In the genomic region with DNA sequence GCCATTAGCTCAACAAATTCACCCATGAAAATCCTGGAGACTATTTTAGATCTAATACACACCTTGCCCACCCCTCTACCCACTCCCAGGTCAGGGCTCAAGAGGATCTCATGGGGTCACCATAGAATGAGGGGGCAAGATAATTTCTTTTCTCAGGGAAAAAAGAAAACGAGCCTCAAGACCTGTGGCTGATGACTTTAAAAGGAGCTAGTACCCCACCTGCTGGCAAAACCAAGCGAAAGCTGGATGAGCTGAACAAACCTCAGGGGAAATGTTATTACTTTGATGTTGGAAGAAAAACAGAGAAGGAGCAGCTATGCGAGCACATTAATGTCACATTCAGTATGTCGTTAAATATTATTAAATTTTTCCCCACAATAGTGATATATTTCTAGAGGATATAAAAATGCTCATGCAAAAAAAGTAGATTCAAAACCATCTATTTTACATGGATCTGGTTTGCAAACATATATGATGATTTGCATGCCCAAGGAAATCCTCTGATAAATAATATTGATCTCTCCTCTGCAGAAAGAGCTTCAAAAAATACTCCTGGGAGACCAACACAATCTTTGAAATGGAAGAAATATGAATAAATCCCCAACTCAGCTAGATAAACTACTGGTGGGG, we compare ENCODE assay signal across 8 cellular contexts. TPM values are rescaled to one million over a fixed set of nuclear protein-coding genes. Genes with fewer than 3 reads are reported as not detected.
DNase-seq lines count a peak whose midpoint lies in the region; ATAC-seq, FAIRE-seq and TF ChIP-seq lines count a peak whose summit lies in the region.

No MANE protein-coding gene starts in this region.

- no peak for TF ChIP-seq POLR2A in GM12892 (IDR thresholded peaks at IDR 0.05; ENCODE audit: low read depth, low read length)

- intact Hi-C loops in left colon (cut with DNase I, micrococcal nuclease): loop anchor here in 1 of 2 donors (5.0 kb wide), 1 partner anchor 125 kb away; no protein-coding TSS in a partner anchor
- intact Hi-C loops in activated T-helper 2 cell treated with anti-CD3 and anti-CD28 coated beads, Interferon-gamma antibody, Interleukin-2, Interleukin-4, amounts not matched to agents 10 μg/mL and 5 μg/mL and 100 μg/mL, durations not matched to agents 14 hours and 24 hours and 36 hours (cut with micrococcal nuclease): loop anchor here (1.0 to 5.0 kb wide), 4 partner anchors 70 to 812 kb away; no protein-coding TSS in a partner anchor

- POLR2A ChIA-PET in AG04449 (lab: Yijun Ruan, JAX): interaction anchor here (1.4 kb wide), 1 partner anchor 269 kb away, joined by 3 read pairs; no protein-coding TSS in a partner anchor
- POLR2A ChIA-PET in T-cell (lab: Charles Lee): interaction anchor here in 1 of 2 donors (0.6 kb wide), 2 partner anchors 10 to 53 kb away, joined by 3 read pairs; no protein-coding TSS in a partner anchor

- ATAC-seq in T-cell (replicated peaks in 1 of 4): peak in 1 of 4 experiments; percentile 50
- ATAC-seq in left colon: peak; percentile 44

- CTCF ChIA-PET in AG04449 (lab: Yijun Ruan, JAX) (interaction anchor here (0.6 to 5.5 kb wide), 51 partner anchors 9 to 813 kb away, joined by 3 to 173 read pairs (median 6); a partner anchor contains a TSS), T-cell (lab: Charles Lee) (interaction anchor here (0.5 to 3.3 kb wide), 36 partner anchors 9 to 1359 kb away, joined by 3 to 24 read pairs (median 4); a partner anchor contains a TSS)

- H3K4me1 Mint-ChIP-seq in T-cell: peaks cover 0 to 12% (median 4%) of the 10 kb centered on the region in 3 donors
- H3K4me1 Mint-ChIP-seq in activated T-helper 2 cell treated with anti-CD3 and anti-CD28 coated beads, Interferon-gamma antibody, Interleukin-2, Interleukin-4, amounts not matched to agents 10 μg/mL and 5 μg/mL and 100 μg/mL, durations not matched to agents 14 hours and 24 hours and 36 hours (ENCODE audit: low read depth): no peaks in the 10 kb centered on the region

- peaks cover 0 to 3% of the 10 kb centered on the region in 2 donors for H3K27me3 Mint-ChIP-seq in T-cell
- peaks cover 28% of the 10 kb centered on the region for H3K27me3 Mint-ChIP-seq in activated T-helper 2 cell treated with anti-CD3 and anti-CD28 coated beads, Interferon-gamma antibody, Interleukin-2, Interleukin-4, amounts not matched to agents 10 μg/mL and 5 μg/mL and 100 μg/mL, durations not matched to agents 14 hours and 24 hours and 36 hours (ENCODE audit: low read depth)

- no peak overlapping the region for H3K4me3 Mint-ChIP-seq in T-cell
- H3K4me3 Mint-ChIP-seq in activated T-helper 2 cell treated with anti-CD3 and anti-CD28 coated beads, Interferon-gamma antibody, Interleukin-2, Interleukin-4, amounts not matched to agents 10 μg/mL and 5 μg/mL and 100 μg/mL, durations not matched to agents 14 hours and 24 hours and 36 hours (ENCODE audit: low read depth): no peak overlapping the region

- no peak overlapping the region for H3K27ac Mint-ChIP-seq in T-cell
- no peak overlapping the region for H3K27ac Mint-ChIP-seq in activated T-helper 2 cell treated with anti-CD3 and anti-CD28 coated beads, Interferon-gamma antibody, Interleukin-2, Interleukin-4, amounts not matched to agents 10 μg/mL and 5 μg/mL and 100 μg/mL, durations not matched to agents 14 hours and 24 hours and 36 hours

- H3K9me3 Mint-ChIP-seq in T-cell: no peaks in the 10 kb centered on the region
- no peaks in the 10 kb centered on the region for H3K9me3 Mint-ChIP-seq in activated T-helper 2 cell treated with anti-CD3 and anti-CD28 coated beads, Interferon-gamma antibody, Interleukin-2, Interleukin-4, amounts not matched to agents 10 μg/mL and 5 μg/mL and 100 μg/mL, durations not matched to agents 14 hours and 24 hours and 36 hours

- H3K36me3 Mint-ChIP-seq in T-cell: no peaks in the 10 kb centered on the region
- H3K36me3 Mint-ChIP-seq in activated T-helper 2 cell treated with anti-CD3 and anti-CD28 coated beads, Interferon-gamma antibody, Interleukin-2, Interleukin-4, amounts not matched to agents 10 μg/mL and 5 μg/mL and 100 μg/mL, durations not matched to agents 14 hours and 24 hours and 36 hours (ENCODE audit: low read depth): no peaks in the 10 kb centered on the region

- peak; percentile 59 for TF ChIP-seq CTCF in AG04449 (IDR thresholded peaks at IDR 0.05; ENCODE audit: insufficient read depth, low read length, missing control alignments)
- peak; percentile 70 for TF ChIP-seq CTCF in cardiac fibroblast (IDR thresholded peaks at IDR 0.05; ENCODE audit: low read depth, low read length)

- no peak for DNase-seq in AG04449 (ENCODE audit: low read depth, low spot score)
- DNase-seq in GM12892 (ENCODE audit: insufficient read length): peak; percentile 20
- peak; percentile 80 for DNase-seq in NCI-H146 (lab: John Stamatoyannopoulos, UW)
- peak in 32 of 34 experiments; percentile 7 to 56 (median 31) for DNase-seq in T-cell
- DNase-seq in cardiac fibroblast (ENCODE audit: low read depth in 2 of 2): peak; percentile 83 to 85
- DNase-seq in left colon: peak in 1 of 2 donors; percentile 74
- peak; percentile 11 for DNase-seq in stimulated activated CD8-positive, alpha-beta memory T cell treated with anti-CD3 and anti-CD28 coated beads, Interleukin-12 subunit alpha, Interleukin-12 subunit beta, amount 100 ng/mL, for 24 hours (ENCODE audit: extremely low read depth)
- no peak for DNase-seq in activated T-helper 2 cell treated with anti-CD3 and anti-CD28 coated beads, Interferon-gamma antibody, Interleukin-2, Interleukin-4, amounts not matched to agents 10 μg/mL and 5 μg/mL and 100 μg/mL, durations not matched to agents 14 hours and 24 hours and 36 hours (ENCODE audit: low spot score)

- H3K4me3 ChIP-seq in AG04449 (ENCODE audit: low read depth, low read length): no peak overlapping the region
- H3K4me3 ChIP-seq in cardiac fibroblast (replicated peaks in 1 of 2; ENCODE audit: low read depth in 2 of 2, low read length in 2 of 2): no peak overlapping the region

- FAIRE-seq in GM12892 (lab: Jason Lieb, UNC): peak; percentile 24

RNA-seq across cellular contexts. Expression of a gene that starts 37.7 kb away (rescaled TPM):
- 5.2 TPM for polyA plus RNA-seq in GM12892 (2012; ENCODE audit: missing spikeins)
- total RNA-seq in T-cell: 1 to 10 TPM; 1.8 to 3.9 (median 3.2) TPM
- 100 to 1,000 TPM in 1 of 2 donors, 10 to 100 TPM in 1; 79.7 to 109 TPM for total RNA-seq in left colon
- 1.0 and 1.1 TPM in 2 replicates for total RNA-seq in activated T-helper 2 cell treated with anti-CD3 and anti-CD28 coated beads, Interferon-gamma antibody, Interleukin-2, Interleukin-4, amounts not matched to agents 10 μg/mL and 5 μg/mL and 100 μg/mL, durations not matched to agents 14 hours and 24 hours and 36 hours

Comparison
In these comparisons a context has a peak if more than half of its experiments do, and no peak if none do; other contexts are left out.
1. DNase-seq: peak in GM12892 (single experiment), NCI-H146 (single experiment), T-cell (32 of 34), cardiac fibroblast (2 of 2) and stimulated activated CD8-positive, alpha-beta memory T cell treated with anti-CD3 and anti-CD28 coated beads, Interleukin-12 subunit alpha, Interleukin-12 subunit beta, amount 100 ng/mL, for 24 hours (single experiment); none in AG04449 (single experiment) and activated T-helper 2 cell treated with anti-CD3 and anti-CD28 coated beads, Interferon-gamma antibody, Interleukin-2, Interleukin-4, amounts not matched to agents 10 μg/mL and 5 μg/mL and 100 μg/mL, durations not matched to agents 14 hours and 24 hours and 36 hours (single experiment).
2. RNA of a gene that starts 37.7 kb away (total RNA-seq): 79.7 to 109 TPM in left colon; 1.8 to 3.9 TPM in T-cell and 1.0 to 1.1 TPM in activated T-helper 2 cell treated with anti-CD3 and anti-CD28 coated beads, Interferon-gamma antibody, Interleukin-2, Interleukin-4, amounts not matched to agents 10 μg/mL and 5 μg/mL and 100 μg/mL, durations not matched to agents 14 hours and 24 hours and 36 hours; every median in the first group is over 10 times any median in the second.